Comparison of ENCODE assay signal across 9 cellular contexts in genomic region chr14:106790189-106791036, GRCh38.
DNase-seq lines count a peak whose midpoint lies in the region; ATAC-seq and TF ChIP-seq lines count a peak whose summit lies in the region.
"Had no signal": no experiment of that assay in that cellular context is flagged by ENCODE, and none has a peak within 500 bp of the region (broad histone marks: within the 10 kb centered on the region; RNA-seq: fewer than 3 reads in every experiment).

No MANE protein-coding gene starts in this region.

- peak; percentile 99 for TF ChIP-seq CTCF in SU-DHL-6 (IDR thresholded peaks at IDR 0.05; ENCODE audit: insufficient read depth, low read length, poor library complexity, severe bottlenecking)

- no peaks in the 10 kb centered on the region for H3K9me3 ChIP-seq in Karpas-422 (ENCODE audit: low read length)
- no peaks in the 10 kb centered on the region for H3K9me3 ChIP-seq in SU-DHL-6 (ENCODE audit: insufficient read depth, low read length)
- H3K9me3 ChIP-seq: tibial artery had no signal

- H3K9ac ChIP-seq in Karpas-422 (ENCODE audit: low read length) = no peak overlapping the region
- H3K9ac ChIP-seq in SU-DHL-6 (ENCODE audit: low read length) = peak overlapping the region; percentile 23; the same call in 1 of the 2 replicates

- H3K4me1 ChIP-seq in Karpas-422 (ENCODE audit: low read length) = no peaks in the 10 kb centered on the region
- H3K4me1 ChIP-seq: tibial artery had no signal

- H3K9me2 ChIP-seq in Karpas-422 (replicated peaks; ENCODE audit: insufficient read depth, low read length) = no peaks in the 10 kb centered on the region
- H3K9me2 ChIP-seq in SU-DHL-6 (replicated peaks; ENCODE audit: insufficient read depth, low read length) = no peaks in the 10 kb centered on the region

- no peaks in the 10 kb centered on the region for H3K79me2 ChIP-seq in Karpas-422 (ENCODE audit: low read length)
- no peaks in the 10 kb centered on the region for H3K79me2 ChIP-seq in SU-DHL-6 (ENCODE audit: insufficient read depth, low read length)

- no peaks in the 10 kb centered on the region for H4K20me1 ChIP-seq in Karpas-422 (ENCODE audit: insufficient read depth, low read depth, low read length)
- H4K20me1 ChIP-seq in SU-DHL-6 (ENCODE audit: low read depth, low read length) = no peaks in the 10 kb centered on the region

- H3K4me2 ChIP-seq in Karpas-422 (ENCODE audit: low read depth, low read length, poor library complexity, severe bottlenecking) (no peak overlapping the region), SU-DHL-6 (ENCODE audit: low read depth, low read length, poor library complexity, severe bottlenecking) (peak overlapping the region; percentile 32)

- peaks cover 4% of the 10 kb centered on the region; the same call in 1 of the 2 replicates for H3F3A ChIP-seq in SU-DHL-6 (ENCODE audit: insufficient read depth)

- intact Hi-C loops in left colon (cut with DNase I, micrococcal nuclease) = no loop called here

- DNase-seq in GDM1 (lab: John Stamatoyannopoulos, UW) (peak; percentile 57), Karpas-422 (peak; percentile 93), left colon (peak; percentile 69 to 91), epidermal melanocyte (ENCODE audit: insufficient read length, low spot score) (no peak), T1000 (lab: John Stamatoyannopoulos, UW) (no peak)
- DNase-seq in activated naive CD4-positive, alpha-beta T cell treated with anti-CD3 and anti-CD28 coated beads, Interleukin-2, amount 50 U/mL, for 16 hours = peak; percentile 77
- peak; percentile 40 to 50 for DNase-seq in stimulated activated CD8-positive, alpha-beta memory T cell treated with anti-CD3 and anti-CD28 coated beads, Interleukin-4, amount 100 ng/mL, for 4 hours (ENCODE audit: low read depth in 2 of 2, low spot score in 1 of 2)

- H3K27me3 ChIP-seq in Karpas-422 (ENCODE audit: low read length) (no peaks in the 10 kb centered on the region), SU-DHL-6 (ENCODE audit: low read length) (no peaks in the 10 kb centered on the region)

- H2AFZ ChIP-seq in Karpas-422 (ENCODE audit: low read length) (no peak overlapping the region), SU-DHL-6 (ENCODE audit: low read depth, low read length, severe bottlenecking) (peak overlapping the region; percentile 83)

- H3K36me3 ChIP-seq in Karpas-422 (ENCODE audit: insufficient read depth, low read length) (no peaks in the 10 kb centered on the region), SU-DHL-6 (ENCODE audit: low read length) (no peaks in the 10 kb centered on the region)
- H3K36me3 ChIP-seq: tibial artery had no signal

- no peak overlapping the region for H3K4me3 ChIP-seq in Karpas-422 (ENCODE audit: low read length)
- H3K4me3 ChIP-seq in SU-DHL-6 (ENCODE audit: insufficient read depth, low read length, poor library complexity, severe bottlenecking) = no peak overlapping the region
- H3K4me3 ChIP-seq: tibial artery had no signal

- ATAC-seq in left colon = peak; percentile 88

- H3K27ac ChIP-seq in Karpas-422 (ENCODE audit: low read length) = no peak overlapping the region
- H3K27ac ChIP-seq in SU-DHL-6 (ENCODE audit: low read depth, low read length) = no peak overlapping the region
- H3K27ac ChIP-seq: tibial artery had no signal

Comparison
In these comparisons a context has a peak if more than half of its experiments do, and no peak if none do; other contexts are left out.
1. DNase-seq: peak in GDM1 (single experiment), Karpas-422 (single experiment), activated naive CD4-positive, alpha-beta T cell treated with anti-CD3 and anti-CD28 coated beads, Interleukin-2, amount 50 U/mL, for 16 hours (single experiment), left colon (2 of 2) and stimulated activated CD8-positive, alpha-beta memory T cell treated with anti-CD3 and anti-CD28 coated beads, Interleukin-4, amount 100 ng/mL, for 4 hours (2 of 2); none in epidermal melanocyte (single experiment) and T1000 (single experiment).